8 cellular contexts compared by ENCODE assay signal in genomic region chr22:41197046-41197807, GRCh38. TPM values are rescaled to one million over a fixed set of nuclear protein-coding genes. Genes with fewer than 3 reads are reported as not detected.
A peak's percentile ranks its signal among the peaks of the same experiment; 100 is the strongest.
DNase-seq lines count a peak whose midpoint lies in the region; ATAC-seq and TF ChIP-seq lines count a peak whose summit lies in the region.

No MANE protein-coding gene starts in this region.

- intact Hi-C loops in adrenal gland (cut with DNase I), result no loop called here
- intact Hi-C loops in left ventricle myocardium superior (cut with micrococcal nuclease), result no loop called here

- no peaks in the 10 kb centered on the region for H3K9me3 ChIP-seq in adrenal gland (replicated peaks in 1 of 3)

- CTCF ChIA-PET in HEK293T (lab: Yijun Ruan, JAX), result interaction anchor here (0.9 kb wide), 1 partner anchor 15 kb away, joined by 3 read pairs; no protein-coding TSS in a partner anchor

- peak in 1 of 2 donors; percentile 39 for TF ChIP-seq POLR2A in adrenal gland (IDR thresholded peaks at IDR 0.05)

- peak overlapping the region; percentile 62 for H3K27ac Mint-ChIP-seq in progenitor cell of endocrine pancreas

- POLR2A ChIA-PET in HEK293T (lab: Yijun Ruan, JAX), result interaction anchor here (1.0 to 1.3 kb wide), 3 partner anchors 28 to 249 kb away, joined by 3 to 5 read pairs (median 5); partner anchors contain the start of gene TOB2

- ATAC-seq in left ventricle myocardium superior, result peak; percentile 96

- H3K27me3 Mint-ChIP-seq in progenitor cell of endocrine pancreas, result peaks cover 37% of the 10 kb centered on the region

- 0 to 1% (median 1%) methylated on average over 13 to 82 of the region's 82 CpGs; no CpG with 5 or more reads in 1 of the 4 donors for WGBS in adrenal gland, 4 donors

- H3K4me3 ChIP-seq in adrenal gland, result peak overlapping the region; percentile 46 to 79 (median 56)

- no peaks in the 10 kb centered on the region for H3K36me3 Mint-ChIP-seq in progenitor cell of endocrine pancreas (ENCODE audit: insufficient read depth)

- DNase-seq in G401 (ENCODE audit: low spot score) (peak; percentile 79), HEK293T (ENCODE audit: extremely low spot score) (peak; percentile 93), NAMALWA (ENCODE audit: low spot score) (peak; percentile 82), T-helper 1 cell (peak; percentile 72 to 83 (median 77)), adrenal gland (peak; percentile 76 to 85 (median 83)), left ventricle myocardium superior (peak; percentile 91), progenitor cell of endocrine pancreas (ENCODE audit: low spot score, unreplicated experiment) (peak; percentile 70), ureter (ENCODE audit: low spot score) (peak; percentile 81)

- H3K4me1 Mint-ChIP-seq in progenitor cell of endocrine pancreas (ENCODE audit: low read depth), result peaks cover 8% of the 10 kb centered on the region

- H3K36me3 ChIP-seq in adrenal gland (replicated peaks in 1 of 2), result no peaks in the 10 kb centered on the region

- in situ Hi-C loops in G401 (cut with HindIII; ENCODE audit: low sequenced_read_pairs), result no loop called here

- H3K4me3 Mint-ChIP-seq in progenitor cell of endocrine pancreas (ENCODE audit: low read depth), result peak overlapping the region; percentile 77

- peak overlapping the region in 3 of 5 donors; percentile 24 to 60 (median 31) for H3K27ac ChIP-seq in adrenal gland

- no peaks in the 10 kb centered on the region for H3K9me3 Mint-ChIP-seq in progenitor cell of endocrine pancreas (ENCODE audit: low read depth)

- H3K27me3 ChIP-seq in adrenal gland, result no peaks in the 10 kb centered on the region

- TF ChIP-seq CTCF in adrenal gland (IDR thresholded peaks at IDR 0.05) (peak in 2 of 6 experiments; percentile 19 to 25), progenitor cell of endocrine pancreas (IDR thresholded peaks at IDR 0.05; ENCODE audit: unreplicated experiment) (peak; percentile 15)

- peaks cover 0 to 15% of the 10 kb centered on the region in 2 donors for H3K4me1 ChIP-seq in adrenal gland (replicated peaks in 1 of 2)

TF ChIP-seq in HEK293T, 16 proteins besides CTCF, POLR2A, EP300 and RAD21:
- TF ChIP-seq L3MBTL2 (conservative IDR thresholded peaks at IDR 0.05), result peak; percentile 95
- no peak for TF ChIP-seq ZNF384 (IDR thresholded peaks at IDR 0.05)
- TF ChIP-seq, protein P1, sequence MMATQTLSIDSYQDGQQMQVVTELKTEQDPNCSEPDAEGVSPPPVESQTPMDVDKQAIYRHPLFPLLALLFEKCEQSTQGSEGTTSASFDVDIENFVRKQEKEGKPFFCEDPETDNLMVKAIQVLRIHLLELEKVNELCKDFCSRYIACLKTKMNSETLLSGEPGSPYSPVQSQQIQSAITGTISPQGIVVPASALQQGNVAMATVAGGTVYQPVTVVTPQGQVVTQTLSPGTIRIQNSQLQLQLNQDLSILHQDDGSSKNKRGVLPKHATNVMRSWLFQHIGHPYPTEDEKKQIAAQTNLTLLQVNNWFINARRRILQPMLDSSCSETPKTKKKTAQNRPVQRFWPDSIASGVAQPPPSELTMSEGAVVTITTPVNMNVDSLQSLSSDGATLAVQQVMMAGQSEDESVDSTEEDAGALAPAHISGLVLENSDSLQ (IDR thresholded peaks at IDR 0.05), result peak; percentile 22; the same call in 1 of the 2 replicates

RNA-seq across cellular contexts. Expression of gene L3MBTL2, which starts 7.9 kb away (rescaled TPM):
- total RNA-seq in G401 (2014; rRNA removed; shearing (Covaris generic)), result 43.8 and 53.1 TPM in 2 replicates
- total RNA-seq in adrenal gland (10 to 100 TPM; 16.1 to 31.9 (median 26.4) TPM), left ventricle myocardium superior (18.2 TPM), progenitor cell of endocrine pancreas (28.8 and 30.3 TPM in 2 replicates), ureter (37.9 TPM)
- polyA plus RNA-seq in adrenal gland, result 10 to 100 TPM; 18.7 to 23.7 (median 21.4) TPM

RNA-seq across cellular contexts. Expression of gene CHADL, which starts 43.5 kb away (rescaled TPM):
- 0.75 and 4.3 TPM in 2 replicates for total RNA-seq in G401 (2014; rRNA removed; shearing (Covaris generic))
- total RNA-seq in adrenal gland (10 to 100 TPM in 1 of 8 donors, 1 to 10 TPM in 7; 2.0 to 10.2 (median 3.4) TPM), left ventricle myocardium superior (25.4 TPM), progenitor cell of endocrine pancreas (3.1 TPM in 2 replicates), ureter (8.9 TPM)
- polyA plus RNA-seq in adrenal gland, result 10 to 100 TPM in 1 of 3 donors, 1 to 10 TPM in 1, under 1 TPM in 1; 0.15 to 21.9 (median 9.2) TPM

Comparison
In these comparisons a context has a peak if more than half of its experiments do, and no peak if none do; other contexts are left out.
1. Peak in every context shown above with its lines: DNase-seq, ATAC-seq, H3K4me3 ChIP-seq and H3K27ac ChIP-seq.